ENCODE assay signal across 8 cellular contexts in the genomic region with DNA sequence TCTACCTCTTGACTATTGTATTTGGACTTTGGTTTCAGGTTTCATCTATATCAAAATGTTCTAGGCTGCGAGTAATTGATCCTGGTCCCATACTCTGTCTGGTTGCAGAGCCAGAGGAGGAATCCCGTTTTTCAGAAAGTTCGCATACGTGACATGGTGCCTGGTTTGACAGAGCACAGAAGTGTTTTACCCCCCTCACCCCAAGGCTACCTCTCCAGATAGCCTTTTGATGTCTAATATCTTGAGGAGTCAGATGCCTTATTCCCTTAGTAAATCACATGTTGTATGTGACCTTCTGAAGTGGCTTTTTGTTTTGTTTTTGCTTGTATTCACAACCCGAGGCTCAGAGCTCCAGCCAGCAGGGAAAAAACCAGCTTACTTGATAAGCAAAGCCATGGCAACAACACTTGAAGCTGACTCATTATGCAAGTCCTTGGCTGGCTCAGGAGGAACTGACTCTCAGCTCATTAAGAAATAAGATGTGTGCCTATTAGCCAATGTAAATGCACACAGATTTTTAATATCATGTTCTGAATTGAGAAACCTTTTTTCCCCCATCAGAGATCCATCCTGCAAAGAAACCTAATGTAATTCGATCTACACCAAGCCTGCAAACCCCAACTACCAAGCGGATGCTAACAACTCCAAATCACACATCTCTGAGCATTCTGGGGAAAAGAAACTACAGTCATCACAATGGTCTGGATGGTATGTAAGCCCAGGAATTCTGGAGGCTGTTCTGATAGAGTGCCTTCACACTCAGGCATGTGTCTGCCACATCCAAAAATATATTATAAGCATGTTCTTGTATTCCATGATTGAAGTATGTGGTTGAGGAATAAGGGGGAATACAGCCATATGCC. TPM values are rescaled to one million over a fixed set of nuclear protein-coding genes. Genes with fewer than 3 reads are reported as not detected.
A peak's percentile ranks its signal among the peaks of the same experiment; 100 is the strongest.
DNase-seq lines count a peak whose midpoint lies in the region; ATAC-seq and TF ChIP-seq lines count a peak whose summit lies in the region.

No MANE protein-coding gene starts in this region.

- H3K4me3 ChIP-seq in SK-N-SH (ENCODE audit: low read depth in 2 of 2, low read length in 1 of 2) (no peak overlapping the region), HUES64 (ENCODE audit: low read length) (no peak overlapping the region)

- DNase-seq in SK-N-SH: no peak
- DNase-seq in activated T-cell treated with anti-CD3 and anti-CD28 coated beads, Interleukin-2, amount 50 U/mL, for 48 hours: peak; percentile 30 to 38
- peak; percentile 59 for DNase-seq in left cardiac atrium
- DNase-seq in stimulated activated CD8-positive, alpha-beta memory T cell treated with anti-CD3 and anti-CD28 coated beads, Interleukin-4, amount 100 ng/mL, for 48 hours: peak; percentile 32
- DNase-seq in cerebellar cortex (ENCODE audit: low spot score): no peak

- no peak for TF ChIP-seq CTCF in SK-N-SH (IDR thresholded peaks at IDR 0.05)

- H3K79me2 ChIP-seq in SK-N-SH (ENCODE audit: insufficient read depth): no peaks in the 10 kb centered on the region

- no peaks in the 10 kb centered on the region for H3K27me3 ChIP-seq in SK-N-SH (ENCODE audit: insufficient read depth)
- no peaks in the 10 kb centered on the region for H3K27me3 ChIP-seq in HUES64 (ENCODE audit: insufficient read depth, low read length)

- no peaks in the 10 kb centered on the region for H3K9me2 ChIP-seq in SK-N-SH

- no peak overlapping the region for H3K4me2 ChIP-seq in SK-N-SH

- 80% methylated on average over 7 of the region's 7 CpGs for WGBS in SK-N-SH (ENCODE audit: low lambda C conversion rate)
- 66% methylated on average over 6 of the region's 7 CpGs for WGBS in HUES64

- CTCF ChIA-PET in SK-N-SH (lab: Yijun Ruan, JAX): interaction anchor here (1.7 kb wide), 1 partner anchor 13 kb away, joined by 4 read pairs; no protein-coding TSS in a partner anchor

- no peaks in the 10 kb centered on the region for H4K20me1 ChIP-seq in SK-N-SH (ENCODE audit: insufficient read depth)

- ATAC-seq in SK-N-SH treated with all-trans-retinoic acid at 6 μM for 48 hours (peak; percentile 79), GM21717 (IDR thresholded peaks at IDR 0.05; ENCODE audit: unreplicated experiment) (peak; percentile 94), left cardiac atrium (peak; percentile 96)

- no peak for TF ChIP-seq EP300 in SK-N-SH (IDR thresholded peaks at IDR 0.05; ENCODE audit: borderline replicate concordance in 1 of 2, low read depth in 1 of 2, low read length in 1 of 2)

- peak overlapping the region in 1 of 2 experiments; percentile 42; a peak in 2 of 4 replicates for H3K27ac ChIP-seq in SK-N-SH (ENCODE audit: low read depth in 2 of 2, low read length in 1 of 2)
- H3K27ac ChIP-seq in HUES64 (ENCODE audit: low read depth, low read length): peak overlapping the region; percentile 5; the same call in 1 of the 2 replicates

- H3K4me1 ChIP-seq in SK-N-SH (ENCODE audit: control insufficient read depth in 1 of 2, insufficient read depth in 2 of 2, low read depth in 1 of 2, low read length in 1 of 2) (no peaks in the 10 kb centered on the region), HUES64 (ENCODE audit: insufficient read depth, low read length) (peaks cover 15% of the 10 kb centered on the region)

- no peak overlapping the region for H2AFZ ChIP-seq in SK-N-SH (ENCODE audit: low read depth)

- H3K9ac ChIP-seq in SK-N-SH (no peak overlapping the region), HUES64 (ENCODE audit: low read depth, low read length) (no peak overlapping the region)

- no peaks in the 10 kb centered on the region for H3K9me3 ChIP-seq in SK-N-SH
- no peaks in the 10 kb centered on the region for H3K9me3 ChIP-seq in HUES64 (ENCODE audit: insufficient read depth, low read depth, low read length)

- intact Hi-C loops in left cardiac atrium (cut with DNase I): no loop called here

- TF ChIP-seq RAD21 in SK-N-SH (IDR thresholded peaks at IDR 0.05; ENCODE audit: low read length): no peak

- POLR2A ChIA-PET in SK-N-SH (lab: Yijun Ruan, JAX): no interaction called here

- H3K36me3 ChIP-seq in SK-N-SH (replicated peaks in 1 of 2; ENCODE audit: control insufficient read depth in 1 of 2, insufficient read depth in 2 of 2, low read length in 1 of 2) (no peaks in the 10 kb centered on the region), HUES64 (ENCODE audit: insufficient read depth, low read length) (no peaks in the 10 kb centered on the region; the same call in 1 of the 2 replicates)

- no peaks in the 10 kb centered on the region for H3F3A ChIP-seq in SK-N-SH (replicated peaks; ENCODE audit: insufficient read depth)

TF ChIP-seq in SK-N-SH treated with all-trans-retinoic acid at 6 μM for 48 hours, 23 proteins besides CTCF, POLR2A, EP300 and RAD21 (continues in another document):
- TF ChIP-seq ESRRG (CRISPR knock-in tag; IDR thresholded peaks at IDR 0.05) (no peak), ARNTL (CRISPR knock-in tag; IDR thresholded peaks at IDR 0.05; ENCODE audit: borderline replicate concordance, low read depth) (no peak), CSDC2 (CRISPR knock-in tag; IDR thresholded peaks at IDR 0.05) (no peak), OSR1 (CRISPR knock-in tag; IDR thresholded peaks at IDR 0.05) (no peak)
- TF ChIP-seq, protein P1, sequence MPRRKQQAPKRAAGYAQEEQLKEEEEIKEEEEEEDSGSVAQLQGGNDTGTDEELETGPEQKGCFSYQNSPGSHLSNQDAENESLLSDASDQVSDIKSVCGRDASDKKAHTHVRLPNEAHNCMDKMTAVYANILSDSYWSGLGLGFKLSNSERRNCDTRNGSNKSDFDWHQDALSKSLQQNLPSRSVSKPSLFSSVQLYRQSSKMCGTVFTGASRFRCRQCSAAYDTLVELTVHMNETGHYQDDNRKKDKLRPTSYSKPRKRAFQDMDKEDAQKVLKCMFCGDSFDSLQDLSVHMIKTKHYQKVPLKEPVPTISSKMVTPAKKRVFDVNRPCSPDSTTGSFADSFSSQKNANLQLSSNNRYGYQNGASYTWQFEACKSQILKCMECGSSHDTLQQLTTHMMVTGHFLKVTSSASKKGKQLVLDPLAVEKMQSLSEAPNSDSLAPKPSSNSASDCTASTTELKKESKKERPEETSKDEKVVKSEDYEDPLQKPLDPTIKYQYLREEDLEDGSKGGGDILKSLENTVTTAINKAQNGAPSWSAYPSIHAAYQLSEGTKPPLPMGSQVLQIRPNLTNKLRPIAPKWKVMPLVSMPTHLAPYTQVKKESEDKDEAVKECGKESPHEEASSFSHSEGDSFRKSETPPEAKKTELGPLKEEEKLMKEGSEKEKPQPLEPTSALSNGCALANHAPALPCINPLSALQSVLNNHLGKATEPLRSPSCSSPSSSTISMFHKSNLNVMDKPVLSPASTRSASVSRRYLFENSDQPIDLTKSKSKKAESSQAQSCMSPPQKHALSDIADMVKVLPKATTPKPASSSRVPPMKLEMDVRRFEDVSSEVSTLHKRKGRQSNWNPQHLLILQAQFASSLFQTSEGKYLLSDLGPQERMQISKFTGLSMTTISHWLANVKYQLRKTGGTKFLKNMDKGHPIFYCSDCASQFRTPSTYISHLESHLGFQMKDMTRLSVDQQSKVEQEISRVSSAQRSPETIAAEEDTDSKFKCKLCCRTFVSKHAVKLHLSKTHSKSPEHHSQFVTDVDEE (CRISPR knock-in tag; IDR thresholded peaks at IDR 0.05): no peak

TF ChIP-seq in SK-N-SH, 30 proteins besides CTCF, POLR2A, EP300 and RAD21:
- TF ChIP-seq MEF2A (IDR thresholded peaks at IDR 0.05; ENCODE audit: borderline replicate concordance, low read depth): no peak
- no peak for TF ChIP-seq FOXJ3 (CRISPR knock-in tag; IDR thresholded peaks at IDR 0.05)
- TF ChIP-seq MXI1 (IDR thresholded peaks at IDR 0.05; ENCODE audit: low read depth, low read length): no peak
- TF ChIP-seq EZH2phosphoT487 (IDR thresholded peaks at IDR 0.05; ENCODE audit: borderline replicate concordance, low read depth): no peak
- no peak for TF ChIP-seq TEAD4 (IDR thresholded peaks at IDR 0.05; ENCODE audit: borderline replicate concordance, insufficient read depth)
- TF ChIP-seq FOSL2 (IDR thresholded peaks at IDR 0.05; ENCODE audit: borderline replicate concordance, low read depth): no peak
- TF ChIP-seq SIN3A (IDR thresholded peaks at IDR 0.05; ENCODE audit: borderline replicate concordance, low read depth, low read length): no peak
- no peak for TF ChIP-seq GATA2 (CRISPR knock-in tag; IDR thresholded peaks at IDR 0.05)
- no peak for TF ChIP-seq IRF3 (IDR thresholded peaks at IDR 0.05; ENCODE audit: low read depth, low read length)
- no peak for TF ChIP-seq TAF1 (IDR thresholded peaks at IDR 0.05; ENCODE audit: borderline replicate concordance, low read depth, low read length)
- TF ChIP-seq ELF1 (IDR thresholded peaks at IDR 0.05): no peak
- no peak for TF ChIP-seq POLR2AphosphoS5 (IDR thresholded peaks at IDR 0.05; ENCODE audit: low read depth, low read length)
- TF ChIP-seq, protein P2, sequence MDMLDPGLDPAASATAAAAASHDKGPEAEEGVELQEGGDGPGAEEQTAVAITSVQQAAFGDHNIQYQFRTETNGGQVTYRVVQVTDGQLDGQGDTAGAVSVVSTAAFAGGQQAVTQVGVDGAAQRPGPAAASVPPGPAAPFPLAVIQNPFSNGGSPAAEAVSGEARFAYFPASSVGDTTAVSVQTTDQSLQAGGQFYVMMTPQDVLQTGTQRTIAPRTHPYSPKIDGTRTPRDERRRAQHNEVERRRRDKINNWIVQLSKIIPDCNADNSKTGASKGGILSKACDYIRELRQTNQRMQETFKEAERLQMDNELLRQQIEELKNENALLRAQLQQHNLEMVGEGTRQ (IDR thresholded peaks at IDR 0.05; ENCODE audit: borderline replicate concordance, low read depth, low read length): no peak
- no peak for TF ChIP-seq FOXM1 (IDR thresholded peaks at IDR 0.05; ENCODE audit: low read depth)

RNA-seq across cellular contexts. Expression of gene OXER1, which starts 41.4 kb away (rescaled TPM):
- polyA plus RNA-seq in SK-N-SH (2012; rRNA removed): not detected in 2 replicates
- polyA plus RNA-seq in SK-N-SH (2012; cell fraction: cytosol; rRNA removed): not detected in 2 replicates
- polyA plus RNA-seq in SK-N-SH (2012; cell fraction: nucleus; rRNA removed): 0.04 TPM in 1 of 2 replicates, not detected in the other
- polyA plus RNA-seq in HUES64 (2013, experiment 1 of 2): 0.60 TPM
- 0.76 TPM for polyA plus RNA-seq in HUES64 (2013, experiment 2 of 2)
- total RNA-seq in left cardiac atrium: under 1 TPM; 0.37 to 0.53 TPM

Comparison
In these comparisons a context has a peak if more than half of its experiments do, and no peak if none do; other contexts are left out.
1. DNase-seq: peak in activated T-cell treated with anti-CD3 and anti-CD28 coated beads, Interleukin-2, amount 50 U/mL, for 48 hours (2 of 2), left cardiac atrium (single experiment) and stimulated activated CD8-positive, alpha-beta memory T cell treated with anti-CD3 and anti-CD28 coated beads, Interleukin-4, amount 100 ng/mL, for 48 hours (single experiment); none in SK-N-SH (single experiment) and cerebellar cortex (single experiment).
2. Peak in every context shown above with its lines, with median percentiles within 50 percentile points of each other: ATAC-seq.